In the genomic region with DNA sequence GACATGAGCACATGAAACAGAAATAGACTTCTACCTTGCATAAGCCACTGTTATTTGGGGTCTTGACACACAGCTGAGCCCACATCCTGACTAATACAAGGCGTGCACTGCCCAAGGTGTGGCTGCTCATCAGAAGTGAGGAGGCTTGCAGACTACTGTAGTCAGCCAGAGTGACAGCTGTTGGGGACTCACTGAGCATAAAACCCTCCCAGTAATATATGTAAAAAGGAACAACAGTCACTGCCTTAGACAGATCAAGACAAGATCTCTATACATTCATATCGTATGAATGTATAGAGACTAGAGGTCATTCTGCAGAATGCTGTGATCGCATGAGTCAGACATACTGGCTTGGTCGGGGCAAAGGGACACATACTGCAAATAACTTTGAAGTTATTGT, we compare ENCODE assay signal across 22 cellular contexts. TPM values are rescaled to one million over a fixed set of nuclear protein-coding genes. Genes with fewer than 3 reads are reported as not detected.
A peak's percentile ranks its signal among the peaks of the same experiment; 100 is the strongest.
DNase-seq lines count a peak whose midpoint lies in the region; ATAC-seq, FAIRE-seq and TF ChIP-seq lines count a peak whose summit lies in the region.
"Had no signal": no experiment of that assay in that cellular context is flagged by ENCODE, and none has a peak within 500 bp of the region (broad histone marks: within the 10 kb centered on the region; RNA-seq: fewer than 3 reads in every experiment).

No MANE protein-coding gene starts in this region.

- intact Hi-C loops in GM12878 (cut with micrococcal nuclease; ENCODE audit: unreplicated experiment) (no loop called here), psoas muscle (cut with DNase I) (no loop called here)

- POLR2A ChIA-PET in GM12878 (lab: Charles Lee): no interaction called here

- H3K4me2 ChIP-seq in GM12878 (ENCODE audit: control insufficient read depth, insufficient read depth): no peak overlapping the region

- no peaks in the 10 kb centered on the region for H4K20me1 ChIP-seq in GM12878 (ENCODE audit: control insufficient read depth, insufficient read depth)

- in situ Hi-C loops in GM12878 (cut with MboI): no loop called here
- in situ Hi-C loops in ACHN (cut with HindIII; ENCODE audit: low pct_ligation_motif_present, low pct_unique_long_range_greater_than_20kb, low sequenced_read_pairs): no loop called here

- H3K79me2 ChIP-seq in GM12878 (ENCODE audit: control insufficient read depth, insufficient read depth, low read length): no peaks in the 10 kb centered on the region

- TF ChIP-seq CTCF in GM12878 (IDR thresholded peaks at IDR 0.05 in 2 of 3, conservative IDR thresholded peaks at IDR 0.05 in 1 of 3; ENCODE audit: control insufficient read depth in 2 of 3, extremely low read depth in 1 of 3, insufficient read depth in 1 of 3, low read depth in 3 of 3, low read length in 3 of 3) (no peak), psoas muscle (IDR thresholded peaks at IDR 0.05) (no peak)

- BruUV-seq in GM12878 (replicated peaks; lab: Mats Ljungman, UMichigan): no TSS peak

- no peak overlapping the region for H3K9ac ChIP-seq in GM12878 (ENCODE audit: control insufficient read depth, insufficient read depth, low read length)

- WGBS in GM12878 (ENCODE audit: insufficient coverage, insufficient replicate concordance, low lambda C conversion rate, missing lambda C conversion rate): 45% methylated on average over 4 of the region's 4 CpGs
- WGBS in psoas muscle, 3 donors: 80 to 84% (median 82%) methylated on average over 4 of the region's 4 CpGs

- no peak overlapping the region for H3K27ac ChIP-seq in GM12878 (ENCODE audit: control insufficient read depth, insufficient read depth)
- no peak overlapping the region for H3K27ac ChIP-seq in psoas muscle
- H3K27ac ChIP-seq: SK-N-MC, upper lobe of left lung had no signal

- H3K27me3 ChIP-seq in GM12878 (replicated peaks in 1 of 2; ENCODE audit: control insufficient read depth in 2 of 2, insufficient read depth in 2 of 2, low read length in 1 of 2): peaks cover 0 to 11% of the 10 kb centered on the region in 2 experiments; a peak in 2 of 4 replicates
- H3K27me3 ChIP-seq in psoas muscle (ENCODE audit: insufficient read depth in 3 of 3, low read length in 2 of 3): peaks cover 0 to 40% (median 13%) of the 10 kb centered on the region in 3 donors

- no peak for FAIRE-seq in GM12878 (lab: Jason Lieb, UNC)
- FAIRE-seq: A204.1 had no signal

- CTCF ChIA-PET in GM12878 (lab: Yijun Ruan, JAX): interaction anchor here (1.5 to 1.6 kb wide), 2 partner anchors 36 to 59 kb away, joined by 3 to 4 read pairs; no protein-coding TSS in a partner anchor

- peak; percentile 14 for DNase-seq in activated CD4-positive, alpha-beta T cell treated with anti-CD3 and anti-CD28 coated beads for 48 hours
- no peak for DNase-seq in activated CD4-positive, alpha-beta T cell treated with anti-CD3 and anti-CD28 coated beads for 1 hour
- peak; percentile 64 for DNase-seq in HT1080 (ENCODE audit: low read depth)
- no peak for DNase-seq in GM12878 (ENCODE audit: low read depth, low spot score)
- DNase-seq in psoas muscle: no peak
- DNase-seq in NCI-H2081 treated with DMSO at 0.1 percent for 48 hours (lab: John Stamatoyannopoulos, UW): no peak
- no peak for DNase-seq in stimulated activated CD4-positive, alpha-beta T cell treated with anti-CD3 and anti-CD28 coated beads, Interleukin-12 subunit alpha, Interleukin-12 subunit beta, amount 100 ng/mL, for 4 hours
- DNase-seq in ACHN: no peak
- DNase-seq: activated CD4-positive, alpha-beta T cell treated with anti-CD3 and anti-CD28 coated beads for 4 hours; caudate nucleus; effector CD8-positive, alpha-beta T cell; hippocampal formation; NCI-H1048; NCI-H526 treated with DMSO at 0.1 percent for 48 hours; stimulated activated CD4-positive, alpha-beta T cell treated with anti-CD3 and anti-CD28 coated beads, Interleukin-15, amount 100 ng/mL, for 24 hours; stimulated activated naive CD4-positive, alpha-beta T cell treated with Interleukin-2 at 50 U/mL for 16 hours; T-helper 9 cell; upper lobe of left lung had no signal

- H3K4me3 ChIP-seq in GM12878: no peak overlapping the region
- H3K4me3 ChIP-seq in psoas muscle: no peak overlapping the region
- H3K4me3 ChIP-seq: SK-N-MC, upper lobe of left lung had no signal

- RAD21 ChIA-PET in GM12878 (lab: Charles Lee; ENCODE audit: unreplicated experiment): interaction anchor here (2.4 kb wide), 1 partner anchor 433 kb away, joined by 5 read pairs; no protein-coding TSS in a partner anchor

- H3K36me3 ChIP-seq in GM12878 (ENCODE audit: control insufficient read depth in 2 of 2, insufficient read depth in 2 of 2, low read length in 1 of 2): no peaks in the 10 kb centered on the region
- no peaks in the 10 kb centered on the region for H3K36me3 ChIP-seq in psoas muscle (ENCODE audit: insufficient read depth in 1 of 2, low read depth in 1 of 2)
- H3K36me3 ChIP-seq: upper lobe of left lung had no signal

- no peaks in the 10 kb centered on the region for H3K4me1 ChIP-seq in GM12878 (ENCODE audit: control insufficient read depth, insufficient read depth, low read length)
- H3K4me1 ChIP-seq in psoas muscle: no peaks in the 10 kb centered on the region

- TF ChIP-seq RAD21 in GM12878 (IDR thresholded peaks at IDR 0.05; ENCODE audit: insufficient read depth, low read depth, low read length): no peak

- ATAC-seq in GM12878: peak; percentile 59
- peak; percentile 48 to 82 (median 64) for ATAC-seq in psoas muscle

- H2AFZ ChIP-seq in GM12878 (ENCODE audit: control insufficient read depth, low read depth, low read length): no peak overlapping the region

- H3K9me3 ChIP-seq in GM12878 (replicated peaks; ENCODE audit: control insufficient read depth, insufficient read depth, low read length) (no peaks in the 10 kb centered on the region), psoas muscle (no peaks in the 10 kb centered on the region)
- H3K9me3 ChIP-seq: upper lobe of left lung had no signal

- SMC1A ChIA-PET in GM12878 (lab: Charles Lee; ENCODE audit: uncharacterized antibody, unreplicated experiment): interaction anchor here (0.8 kb wide), 1 partner anchor 41 kb away, joined by 3 read pairs; no protein-coding TSS in a partner anchor

- no peak for TF ChIP-seq POLR2A in GM12878 (IDR thresholded peaks at IDR 0.05; ENCODE audit: low read depth, low read length)

- no peak for TF ChIP-seq EP300 in GM12878 (IDR thresholded peaks at IDR 0.05; ENCODE audit: borderline replicate concordance in 1 of 2, control insufficient read depth in 1 of 2, low read depth in 2 of 2, low read length in 2 of 2)

TF ChIP-seq in GM12878, 131 proteins besides CTCF, POLR2A, EP300 and RAD21:
- TF ChIP-seq SIX5 (IDR thresholded peaks at IDR 0.05; ENCODE audit: low read depth, low read length, severe bottlenecking) (no peak), TAF1 (IDR thresholded peaks at IDR 0.05; ENCODE audit: borderline replicate concordance, low read depth, low read length) (no peak), KAT2A (conservative IDR thresholded peaks at IDR 0.05; ENCODE audit: control insufficient read depth, low read depth, low read length) (no peak), IKZF2 (IDR thresholded peaks at IDR 0.05) (no peak), ZNF217 (IDR thresholded peaks at IDR 0.05) (no peak)

RNA-seq across cellular contexts. Expression of a gene that starts 4.1 kb away (rescaled TPM):
- 0.72 and 0.84 TPM in 2 replicates for total RNA-seq in HT1080 (2014; rRNA removed; shearing (Covaris generic))
- 0.49 and 1.2 TPM in 2 replicates for polyA plus RNA-seq in HT1080 (2015; cell fraction: cytosol; rRNA removed)
- polyA plus RNA-seq in HT1080 (2015; cell fraction: nucleus; rRNA removed): 9.9 and 17.1 TPM in 2 replicates
- not detected in 2 replicates for total RNA-seq in GM12878 (2013; cell fraction: nucleolus; rRNA removed)
- total RNA-seq in GM12878 (2014; rRNA removed) (not detected in 2 replicates), GM12878 (2014; rRNA removed; fragmentation: Illumina TruSeq; extraction: Trizol) (not detected in 2 replicates), GM12878 (2021) (not detected in 2 replicates), psoas muscle (1 to 10 TPM in 2 of 4 donors, under 1 TPM in 2; 0.34 to 3.0 (median 1.0) TPM)
- 0.16 TPM for polyA plus RNA-seq in GM12878 (2011; ENCODE audit: low read depth)
- polyA plus RNA-seq in GM12878 (2011; rRNA removed) (not detected in 2 replicates), GM12878 (2014; fragmentation: Illumina TruSeq; extraction: Trizol) (not detected in 2 replicates), GM12878 (2014; fragmentation: Nextera tagmentation; extraction: Ambion mirVana) (under 1 TPM; 0.10 to 0.20 TPM), GM12878 (2014; rRNA removed) (not detected in 2 replicates), GM12878 (2016; fragmentation: Nextera tagmentation; extraction: Ambion mirVana) (under 1 TPM; 0.44 to 0.48 TPM), psoas muscle (1 to 10 TPM; 1.0 to 2.7 (median 1.7) TPM)
- polyA plus RNA-seq in GM12878 (2011; cell fraction: cytosol; rRNA removed): not detected in 2 replicates
- not detected in 2 replicates for polyA plus RNA-seq in GM12878 (2011; cell fraction: nucleus; rRNA removed)
- polyA plus RNA-seq in GM12878 (2012): 0.35 and 0.38 TPM in 2 replicates
- polyA minus RNA-seq in GM12878 (2011; rRNA and poly(A)+ RNA removed): not detected in 2 replicates
- polyA minus RNA-seq in GM12878 (2011; cell fraction: cytosol; rRNA and poly(A)+ RNA removed): not detected in 2 replicates
- not detected in 2 replicates for polyA minus RNA-seq in GM12878 (2011; cell fraction: nucleus; rRNA and poly(A)+ RNA removed)
- total RNA-seq: mesenteric fat pad, upper lobe of left lung had no signal
- polyA plus RNA-seq: CD14-positive monocyte had no signal

RNA-seq across cellular contexts. Expression of a gene that starts 12.2 kb away (rescaled TPM):
- total RNA-seq in HT1080 (2014; rRNA removed; shearing (Covaris generic)): 16.0 and 20.1 TPM in 2 replicates
- polyA plus RNA-seq in HT1080 (2015; cell fraction: cytosol; rRNA removed): 10.7 and 13.0 TPM in 2 replicates
- 17.5 and 19.6 TPM in 2 replicates for polyA plus RNA-seq in HT1080 (2015; cell fraction: nucleus; rRNA removed)
- 27.1 and 31.0 TPM in 2 replicates for total RNA-seq in GM12878 (2013; cell fraction: nucleolus; rRNA removed)
- total RNA-seq in GM12878 (2014; rRNA removed) (30.6 and 42.0 TPM in 2 replicates), GM12878 (2014; rRNA removed; fragmentation: Illumina TruSeq; extraction: Trizol) (25.4 and 28.2 TPM in 2 replicates), GM12878 (2021) (35.9 and 38.2 TPM in 2 replicates), psoas muscle (10 to 100 TPM; 13.3 to 28.2 (median 16.7) TPM)
- 11.8 TPM for polyA plus RNA-seq in GM12878 (2011; ENCODE audit: low read depth)
- polyA plus RNA-seq in GM12878 (2011; rRNA removed) (36.7 and 42.8 TPM in 2 replicates), GM12878 (2014; fragmentation: Illumina TruSeq; extraction: Trizol) (28.9 and 31.4 TPM in 2 replicates), GM12878 (2014; fragmentation: Nextera tagmentation; extraction: Ambion mirVana) (10 to 100 TPM; 15.6 to 28.2 TPM), GM12878 (2014; rRNA removed) (27.6 and 28.4 TPM in 2 replicates), GM12878 (2016; fragmentation: Nextera tagmentation; extraction: Ambion mirVana) (10 to 100 TPM; 54.2 to 56.2 TPM), psoas muscle (10 to 100 TPM; 15.2 to 27.1 (median 17.0) TPM)
- polyA plus RNA-seq in GM12878 (2011; cell fraction: cytosol; rRNA removed): 21.7 and 24.8 TPM in 2 replicates
- polyA plus RNA-seq in GM12878 (2011; cell fraction: nucleus; rRNA removed): 38.5 and 41.2 TPM in 2 replicates
- 24.8 and 26.1 TPM in 2 replicates for polyA plus RNA-seq in GM12878 (2012)
- polyA minus RNA-seq in GM12878 (2011; rRNA and poly(A)+ RNA removed): 26.4 and 26.6 TPM in 2 replicates
- polyA minus RNA-seq in GM12878 (2011; cell fraction: cytosol; rRNA and poly(A)+ RNA removed): 6.8 TPM in 2 replicates
- polyA minus RNA-seq in GM12878 (2011; cell fraction: nucleus; rRNA and poly(A)+ RNA removed): 19.9 and 28.6 TPM in 2 replicates

Comparison
In these comparisons a context has a peak if more than half of its experiments do, and no peak if none do; other contexts are left out.
1. DNase-seq: peak in activated CD4-positive, alpha-beta T cell treated with anti-CD3 and anti-CD28 coated beads for 48 hours (single experiment) and HT1080 (single experiment); none in activated CD4-positive, alpha-beta T cell treated with anti-CD3 and anti-CD28 coated beads for 1 hour (single experiment), GM12878 (single experiment), psoas muscle (0 of 2), NCI-H2081 treated with DMSO at 0.1 percent for 48 hours (single experiment), stimulated activated CD4-positive, alpha-beta T cell treated with anti-CD3 and anti-CD28 coated beads, Interleukin-12 subunit alpha, Interleukin-12 subunit beta, amount 100 ng/mL, for 4 hours (single experiment) and ACHN (single experiment).